ENCODE assay signal across 8 cellular contexts in the genomic region with DNA sequence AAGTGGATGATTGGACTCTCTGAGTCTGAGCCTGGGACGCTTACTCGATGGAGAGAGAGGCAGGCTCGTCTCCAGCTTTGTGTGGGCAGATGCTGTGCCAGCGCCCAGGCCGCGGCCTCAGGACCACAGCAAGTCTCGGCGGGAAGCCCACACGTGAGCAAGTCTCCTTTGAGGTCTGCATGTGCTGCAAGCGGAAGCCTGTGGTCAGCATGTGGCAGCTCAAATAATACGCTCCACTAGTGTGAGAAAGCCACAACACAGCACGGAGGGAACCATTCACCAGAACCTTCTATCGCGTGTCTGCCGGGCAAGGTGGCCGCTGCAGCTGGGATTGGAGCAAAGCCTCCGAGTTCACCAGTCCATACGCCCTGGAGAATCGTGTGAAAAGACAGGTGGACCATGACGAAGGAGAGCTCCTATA.
DNase-seq lines count a peak whose midpoint lies in the region; ATAC-seq and TF ChIP-seq lines count a peak whose summit lies in the region.

No MANE protein-coding gene starts in this region.

- H3K4me3 ChIP-seq in WERI-Rb-1 (ENCODE audit: low read depth, low read length) (no peak overlapping the region), tibial nerve (no peak overlapping the region)

- DNase-seq in WERI-Rb-1 (peak; percentile 72), fibroblast of peridontal ligament (ENCODE audit: extremely low read depth) (peak; percentile 85), tibial nerve (ENCODE audit: low spot score in 2 of 2) (peak; percentile 21 to 25), COLO668 (lab: John Stamatoyannopoulos, UW; ENCODE audit: unreplicated experiment) (no peak), cerebellar cortex (ENCODE audit: low spot score) (no peak), SKM-1 (lab: John Stamatoyannopoulos, UW; ENCODE audit: unreplicated experiment) (no peak)

- H3K9me3 ChIP-seq in WERI-Rb-1 (ENCODE audit: severe bottlenecking), result no peaks in the 10 kb centered on the region
- H3K9me3 ChIP-seq in tibial nerve, result no peaks in the 10 kb centered on the region

- H3K4me1 ChIP-seq in tibial nerve, result peaks cover 0 to 25% (median 0%) of the 10 kb centered on the region in 4 donors

- H3K27ac ChIP-seq in WERI-Rb-1 (no peak overlapping the region), tibial nerve (peak overlapping the region in 2 of 4 donors; percentile 28 to 40)

- ATAC-seq in GM18909 (IDR thresholded peaks at IDR 0.05; ENCODE audit: poor library complexity, unreplicated experiment) (peak; percentile 96), HG03095 (IDR thresholded peaks at IDR 0.05; ENCODE audit: unreplicated experiment) (peak; percentile 90)

- H3K36me3 ChIP-seq in WERI-Rb-1, result no peaks in the 10 kb centered on the region
- H3K36me3 ChIP-seq in tibial nerve, result no peaks in the 10 kb centered on the region

- WGBS in tibial nerve, 2 donors, result 81 to 93% methylated on average over 11 to 20 of the region's 20 CpGs

- TF ChIP-seq EP300 in tibial nerve (IDR thresholded peaks at IDR 0.05), result no peak

- TF ChIP-seq CTCF in WERI-Rb-1 (IDR thresholded peaks at IDR 0.05; ENCODE audit: low read depth, low read length) (no peak), tibial nerve (IDR thresholded peaks at IDR 0.05) (no peak)

- H3K27me3 ChIP-seq in WERI-Rb-1 (ENCODE audit: insufficient read depth, low read depth, severe bottlenecking) (no peaks in the 10 kb centered on the region), tibial nerve (no peaks in the 10 kb centered on the region)

- no peak for TF ChIP-seq POLR2A in tibial nerve (IDR thresholded peaks at IDR 0.05)

Comparison
In these comparisons a context has a peak if more than half of its experiments do, and no peak if none do; other contexts are left out.
1. DNase-seq: peak in WERI-Rb-1 (single experiment), fibroblast of peridontal ligament (single experiment) and tibial nerve (2 of 2); none in COLO668 (single experiment), cerebellar cortex (single experiment) and SKM-1 (single experiment).